ENCODE assay signal across 36 cellular contexts in genomic region chr17:60717814-60718213, GRCh38.
"Had no signal": no experiment of that assay in that cellular context is flagged by ENCODE, and none has a peak within 500 bp of the region (broad histone marks: within the 10 kb centered on the region; RNA-seq: fewer than 3 reads in every experiment).

No MANE protein-coding gene starts in this region.

- H3K4me1 ChIP-seq: adrenal gland, body of pancreas, breast epithelium had no signal

- H3K4me3 ChIP-seq: adrenal gland, body of pancreas, breast epithelium had no signal

- H3K27ac ChIP-seq: adrenal gland, body of pancreas, brain microvascular endothelial cell, breast epithelium, VCaP had no signal

- H3K36me3 ChIP-seq: adrenal gland, brain microvascular endothelial cell, breast epithelium had no signal

- H3K4me3 Mint-ChIP-seq: activated B cell treated with CpG ODN at 0.5 μM for 24 hours; activated CD4-positive, alpha-beta memory T cell treated with anti-CD3 and anti-CD28 coated beads for 36 hours; activated CD4-positive, alpha-beta T cell treated with anti-CD3 and anti-CD28 coated beads, Interleukin-2, amount 10 ng/mL, durations not matched to agents 24 days and 14 days; activated CD8-positive, alpha-beta T cell treated with anti-CD3 and anti-CD28 coated beads for 36 hours; activated naive CD4-positive, alpha-beta T cell treated with anti-CD3 and anti-CD28 coated beads for 36 hours; activated naive CD8-positive, alpha-beta T cell treated with anti-CD3 and anti-CD28 coated beads for 36 hours; activated T-cell treated with anti-CD3 and anti-CD28 coated beads, Interleukin-2, amount 50 U/mL, for 4 hours; activated T-cell treated with anti-CD3 and anti-CD28 coated beads, Interleukin-2, amount 50 U/mL, for 72 hours; activated T-helper 1 cell treated with anti-CD3 and anti-CD28 coated beads, Interleukin-12 subunit alpha, Interleukin-12 subunit beta, Interleukin-2, Interleukin-4 antibody, amounts not matched to agents 30 ng/mL and 10 ng/mL and 1 ng/mL, durations not matched to agents 14 hours and 24 hours and 36 hours; activated T-helper 17 cell treated with anti-CD3 and anti-CD28 coated beads, Interleukin-2, amount 50 U/mL, for 72 hours; T-helper 1 cell treated with Interleukin-12 subunit alpha and Interleukin-12 subunit beta and Interleukin-4 antibody, amounts not matched to agents 30 μg/mL and 1 μg/mL, for 36 hours; T-helper 2 cell treated with Interferon-gamma antibody and Interleukin-4, amounts not matched to agents 5 μg/mL and 100 μg/mL, for 36 hours had no signal

- H3K4me1 Mint-ChIP-seq: activated CD4-positive, alpha-beta T cell treated with anti-CD3 and anti-CD28 coated beads, Interleukin-2, amount 10 ng/mL, durations not matched to agents 24 days and 14 days; activated T-helper 17 cell treated with anti-CD3 and anti-CD28 coated beads, Interleukin-2, amount 50 U/mL, for 72 hours had no signal

- H3K27me3 Mint-ChIP-seq: activated B cell treated with CpG ODN at 0.5 μM for 24 hours; activated CD4-positive, alpha-beta memory T cell treated with anti-CD3 and anti-CD28 coated beads for 36 hours; activated CD8-positive, alpha-beta T cell treated with anti-CD3 and anti-CD28 coated beads for 36 hours; activated naive CD8-positive, alpha-beta T cell treated with anti-CD3 and anti-CD28 coated beads for 36 hours; activated T-helper 17 cell treated with anti-CD3 and anti-CD28 coated beads, Interleukin-2, amount 50 U/mL, for 72 hours had no signal

- FAIRE-seq: astrocyte, TTC549 had no signal

- DNase-seq: activated B cell treated with CpG ODN at 0.5 μM for 24 hours; activated CD4-positive, alpha-beta memory T cell treated with anti-CD3 and anti-CD28 coated beads for 36 hours; activated CD4-positive, alpha-beta T cell treated with anti-CD3 and anti-CD28 coated beads for 4 hours; activated CD4-positive, alpha-beta T cell treated with anti-CD3 and anti-CD28 coated beads, Interleukin-2, amount 10 ng/mL, durations not matched to agents 24 days and 14 days; activated CD4-positive, alpha-beta T cell treated with anti-CD3 and anti-CD28 coated beads, Interleukin-2, amount 50 U/mL, for 1 hour; activated CD4-positive, alpha-beta T cell treated with anti-CD3 and anti-CD28 coated beads, Interleukin-2, amount 50 U/mL, for 4 hours; activated CD4-positive, CD25-positive, alpha-beta regulatory T cell treated with anti-CD3 and anti-CD28 coated beads, Interleukin-2, amount 50 U/mL, for 72 hours; activated CD8-positive, alpha-beta memory T cell treated with anti-CD3 and anti-CD28 coated beads, Interleukin-2, amount 50 U/mL, for 4 hours; activated CD8-positive, alpha-beta T cell treated with anti-CD3 and anti-CD28 coated beads for 36 hours; activated effector memory CD4-positive, alpha-beta T cell treated with anti-CD3 and anti-CD28 coated beads, Interleukin-2, amount 50 U/mL, for 16 hours; activated gamma-delta T cell treated with Interleukin-2 at 50 U/mL for 16 hours; activated naive CD4-positive, alpha-beta T cell; activated naive CD4-positive, alpha-beta T cell treated with anti-CD3 and anti-CD28 coated beads for 36 hours; activated naive CD4-positive, alpha-beta T cell treated with anti-CD3 and anti-CD28 coated beads, Interleukin-2, amount 50 U/mL, for 16 hours; activated naive CD8-positive, alpha-beta T cell treated with anti-CD3 and anti-CD28 coated beads for 36 hours; activated T-cell treated with anti-CD3 and anti-CD28 coated beads for 4 hours; activated T-cell treated with anti-CD3 and anti-CD28 coated beads, Interleukin-2, amount 50 U/mL, for 1 hour; activated T-cell treated with anti-CD3 and anti-CD28 coated beads, Interleukin-2, amount 50 U/mL, for 4 hours; activated T-cell treated with anti-CD3 and anti-CD28 coated beads, Interleukin-2, amount 50 U/mL, for 72 hours; adrenal gland; amniotic stem cell; aorta; body of pancreas; brain microvascular endothelial cell; central memory CD4-positive, alpha-beta T cell; T-helper 2 cell; T-helper 9 cell had no signal

- H3K9me3 Mint-ChIP-seq: activated B cell treated with CpG ODN at 0.5 μM for 24 hours; activated CD4-positive, alpha-beta memory T cell treated with anti-CD3 and anti-CD28 coated beads for 36 hours; activated CD4-positive, alpha-beta T cell treated with anti-CD3 and anti-CD28 coated beads, Interleukin-2, amount 10 ng/mL, durations not matched to agents 24 days and 14 days; activated CD8-positive, alpha-beta T cell treated with anti-CD3 and anti-CD28 coated beads for 36 hours; activated naive CD4-positive, alpha-beta T cell treated with anti-CD3 and anti-CD28 coated beads for 36 hours; activated naive CD4-positive, alpha-beta T cell treated with anti-CD3 and anti-CD28 coated beads, Interleukin-2, amount 50 U/mL, for 72 hours; activated naive CD8-positive, alpha-beta T cell treated with anti-CD3 and anti-CD28 coated beads for 36 hours; activated T-cell treated with anti-CD3 and anti-CD28 coated beads, Interleukin-2, amount 50 U/mL, for 4 hours; activated T-cell treated with anti-CD3 and anti-CD28 coated beads, Interleukin-2, amount 50 U/mL, for 72 hours; activated T-helper 1 cell treated with anti-CD3 and anti-CD28 coated beads, Interleukin-12 subunit alpha, Interleukin-12 subunit beta, Interleukin-2, Interleukin-4 antibody, amounts not matched to agents 30 ng/mL and 10 ng/mL and 1 ng/mL, durations not matched to agents 14 hours and 24 hours and 36 hours; activated T-helper 17 cell treated with anti-CD3 and anti-CD28 coated beads, Interleukin-2, amount 50 U/mL, for 72 hours; T-helper 1 cell treated with Interleukin-12 subunit alpha and Interleukin-12 subunit beta and Interleukin-4 antibody, amounts not matched to agents 30 μg/mL and 1 μg/mL, for 36 hours; T-helper 2 cell treated with Interferon-gamma antibody and Interleukin-4, amounts not matched to agents 5 μg/mL and 100 μg/mL, for 36 hours had no signal

- H3K9me3 ChIP-seq: adrenal gland, body of pancreas, breast epithelium had no signal

- H3K36me3 Mint-ChIP-seq: activated CD4-positive, alpha-beta memory T cell treated with anti-CD3 and anti-CD28 coated beads for 36 hours; activated naive CD4-positive, alpha-beta T cell treated with anti-CD3 and anti-CD28 coated beads, Interleukin-2, amount 50 U/mL, for 72 hours; activated naive CD8-positive, alpha-beta T cell treated with anti-CD3 and anti-CD28 coated beads for 36 hours had no signal

- H3K27ac Mint-ChIP-seq: activated B cell treated with CpG ODN at 0.5 μM for 24 hours; activated CD4-positive, alpha-beta memory T cell treated with anti-CD3 and anti-CD28 coated beads for 36 hours; activated CD4-positive, alpha-beta T cell treated with anti-CD3 and anti-CD28 coated beads, Interleukin-2, amount 10 ng/mL, durations not matched to agents 24 days and 14 days; activated CD8-positive, alpha-beta T cell treated with anti-CD3 and anti-CD28 coated beads for 36 hours; activated naive CD4-positive, alpha-beta T cell treated with anti-CD3 and anti-CD28 coated beads for 36 hours; activated naive CD8-positive, alpha-beta T cell treated with anti-CD3 and anti-CD28 coated beads for 36 hours; activated T-cell treated with anti-CD3 and anti-CD28 coated beads, Interleukin-2, amount 50 U/mL, for 72 hours; activated T-helper 1 cell treated with anti-CD3 and anti-CD28 coated beads, Interleukin-12 subunit alpha, Interleukin-12 subunit beta, Interleukin-2, Interleukin-4 antibody, amounts not matched to agents 30 ng/mL and 10 ng/mL and 1 ng/mL, durations not matched to agents 14 hours and 24 hours and 36 hours; activated T-helper 17 cell treated with anti-CD3 and anti-CD28 coated beads, Interleukin-2, amount 50 U/mL, for 72 hours; T-helper 1 cell treated with Interleukin-12 subunit alpha and Interleukin-12 subunit beta and Interleukin-4 antibody, amounts not matched to agents 30 μg/mL and 1 μg/mL, for 36 hours; T-helper 2 cell treated with Interferon-gamma antibody and Interleukin-4, amounts not matched to agents 5 μg/mL and 100 μg/mL, for 36 hours had no signal

- ATAC-seq: activated CD8-positive, alpha-beta T cell treated with anti-CD3 and anti-CD28 coated beads for 36 hours; activated naive CD4-positive, alpha-beta T cell treated with anti-CD3 and anti-CD28 coated beads, Interleukin-2, amount 50 U/mL, for 72 hours; activated T-cell treated with anti-CD3 and anti-CD28 coated beads, Interleukin-2, amount 50 U/mL, for 4 hours; activated T-cell treated with anti-CD3 and anti-CD28 coated beads, Interleukin-2, amount 50 U/mL, for 72 hours; activated T-helper 17 cell treated with anti-CD3 and anti-CD28 coated beads, Interleukin-2, amount 50 U/mL, for 72 hours; body of pancreas had no signal

- H3K27me3 ChIP-seq: adrenal gland, body of pancreas, brain microvascular endothelial cell, breast epithelium had no signal
